ENCODE assay signal across 1 cellular context in the genomic region with DNA sequence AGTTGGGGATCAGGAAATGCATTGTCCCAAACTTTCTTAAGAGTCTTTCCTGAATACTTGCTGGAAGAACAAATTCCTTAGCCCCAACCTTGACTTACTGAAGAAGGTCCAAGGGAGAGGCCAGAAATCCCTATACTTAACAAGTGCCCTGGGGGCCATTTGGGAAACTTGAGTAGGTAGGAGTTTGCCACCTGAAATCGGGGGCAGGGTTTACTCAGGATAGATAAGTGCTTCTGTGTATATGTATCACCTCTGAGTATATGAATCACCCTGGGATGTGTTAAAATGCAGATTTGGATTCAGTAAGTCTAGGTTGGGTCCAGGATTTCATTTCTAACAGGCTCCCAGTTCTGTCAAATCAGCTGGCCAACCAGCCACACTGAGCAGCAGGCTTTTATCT.
TF ChIP-seq lines count a peak whose summit lies in the region.

No MANE protein-coding gene starts in this region.

TF ChIP-seq in GM23338, 12 proteins besides CTCF, POLR2A, EP300 and RAD21 (continued from another document):
- TF ChIP-seq, protein P1, sequence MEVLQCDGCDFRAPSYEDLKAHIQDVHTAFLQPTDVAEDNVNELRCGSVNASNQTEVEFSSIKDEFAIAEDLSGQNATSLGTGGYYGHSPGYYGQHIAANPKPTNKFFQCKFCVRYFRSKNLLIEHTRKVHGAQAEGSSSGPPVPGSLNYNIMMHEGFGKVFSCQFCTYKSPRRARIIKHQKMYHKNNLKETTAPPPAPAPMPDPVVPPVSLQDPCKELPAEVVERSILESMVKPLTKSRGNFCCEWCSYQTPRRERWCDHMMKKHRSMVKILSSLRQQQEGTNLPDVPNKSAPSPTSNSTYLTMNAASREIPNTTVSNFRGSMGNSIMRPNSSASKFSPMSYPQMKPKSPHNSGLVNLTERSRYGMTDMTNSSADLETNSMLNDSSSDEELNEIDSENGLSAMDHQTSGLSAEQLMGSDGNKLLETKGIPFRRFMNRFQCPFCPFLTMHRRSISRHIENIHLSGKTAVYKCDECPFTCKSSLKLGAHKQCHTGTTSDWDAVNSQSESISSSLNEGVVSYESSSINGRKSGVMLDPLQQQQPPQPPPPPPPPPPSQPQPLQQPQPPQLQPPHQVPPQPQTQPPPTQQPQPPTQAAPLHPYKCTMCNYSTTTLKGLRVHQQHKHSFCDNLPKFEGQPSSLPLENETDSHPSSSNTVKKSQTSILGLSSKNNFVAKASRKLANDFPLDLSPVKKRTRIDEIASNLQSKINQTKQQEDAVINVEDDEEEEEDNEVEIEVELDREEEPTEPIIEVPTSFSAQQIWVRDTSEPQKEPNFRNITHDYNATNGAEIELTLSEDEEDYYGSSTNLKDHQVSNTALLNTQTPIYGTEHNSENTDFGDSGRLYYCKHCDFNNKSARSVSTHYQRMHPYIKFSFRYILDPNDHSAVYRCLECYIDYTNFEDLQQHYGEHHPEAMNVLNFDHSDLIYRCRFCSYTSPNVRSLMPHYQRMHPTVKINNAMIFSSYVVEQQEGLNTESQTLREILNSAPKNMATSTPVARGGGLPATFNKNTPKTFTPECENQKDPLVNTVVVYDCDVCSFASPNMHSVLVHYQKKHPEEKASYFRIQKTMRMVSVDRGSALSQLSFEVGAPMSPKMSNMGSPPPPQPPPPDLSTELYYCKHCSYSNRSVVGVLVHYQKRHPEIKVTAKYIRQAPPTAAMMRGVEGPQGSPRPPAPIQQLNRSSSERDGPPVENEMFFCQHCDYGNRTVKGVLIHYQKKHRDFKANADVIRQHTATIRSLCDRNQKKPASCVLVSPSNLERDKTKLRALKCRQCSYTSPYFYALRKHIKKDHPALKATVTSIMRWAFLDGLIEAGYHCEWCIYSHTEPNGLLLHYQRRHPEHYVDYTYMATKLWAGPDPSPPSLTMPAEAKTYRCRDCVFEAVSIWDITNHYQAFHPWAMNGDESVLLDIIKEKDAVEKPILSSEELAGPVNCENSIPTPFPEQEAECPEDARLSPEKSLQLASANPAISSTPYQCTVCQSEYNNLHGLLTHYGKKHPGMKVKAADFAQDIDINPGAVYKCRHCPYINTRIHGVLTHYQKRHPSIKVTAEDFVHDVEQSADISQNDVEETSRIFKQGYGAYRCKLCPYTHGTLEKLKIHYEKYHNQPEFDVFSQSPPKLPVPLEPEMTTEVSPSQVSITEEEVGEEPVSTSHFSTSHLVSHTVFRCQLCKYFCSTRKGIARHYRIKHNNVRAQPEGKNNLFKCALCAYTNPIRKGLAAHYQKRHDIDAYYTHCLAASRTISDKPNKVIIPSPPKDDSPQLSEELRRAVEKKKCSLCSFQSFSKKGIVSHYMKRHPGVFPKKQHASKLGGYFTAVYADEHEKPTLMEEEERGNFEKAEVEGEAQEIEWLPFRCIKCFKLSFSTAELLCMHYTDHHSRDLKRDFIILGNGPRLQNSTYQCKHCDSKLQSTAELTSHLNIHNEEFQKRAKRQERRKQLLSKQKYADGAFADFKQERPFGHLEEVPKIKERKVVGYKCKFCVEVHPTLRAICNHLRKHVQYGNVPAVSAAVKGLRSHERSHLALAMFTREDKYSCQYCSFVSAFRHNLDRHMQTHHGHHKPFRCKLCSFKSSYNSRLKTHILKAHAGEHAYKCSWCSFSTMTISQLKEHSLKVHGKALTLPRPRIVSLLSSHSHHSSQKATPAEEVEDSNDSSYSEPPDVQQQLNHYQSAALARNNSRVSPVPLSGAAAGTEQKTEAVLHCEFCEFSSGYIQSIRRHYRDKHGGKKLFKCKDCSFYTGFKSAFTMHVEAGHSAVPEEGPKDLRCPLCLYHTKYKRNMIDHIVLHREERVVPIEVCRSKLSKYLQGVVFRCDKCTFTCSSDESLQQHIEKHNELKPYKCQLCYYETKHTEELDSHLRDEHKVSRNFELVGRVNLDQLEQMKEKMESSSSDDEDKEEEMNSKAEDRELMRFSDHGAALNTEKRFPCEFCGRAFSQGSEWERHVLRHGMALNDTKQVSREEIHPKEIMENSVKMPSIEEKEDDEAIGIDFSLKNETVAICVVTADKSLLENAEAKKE (CRISPR knock-in tag; IDR thresholded peaks at IDR 0.05) = no peak
- TF ChIP-seq STAT1 (IDR thresholded peaks at IDR 0.05; ENCODE audit: unreplicated experiment) = no peak
- TF ChIP-seq JUNB (IDR thresholded peaks at IDR 0.05; ENCODE audit: unreplicated experiment) = no peak
- no peak for TF ChIP-seq NANOG (IDR thresholded peaks at IDR 0.05; ENCODE audit: borderline replicate concordance)
- no peak for TF ChIP-seq EZH2phosphoT487 (IDR thresholded peaks at IDR 0.05; ENCODE audit: unreplicated experiment)
- TF ChIP-seq, protein P2, sequence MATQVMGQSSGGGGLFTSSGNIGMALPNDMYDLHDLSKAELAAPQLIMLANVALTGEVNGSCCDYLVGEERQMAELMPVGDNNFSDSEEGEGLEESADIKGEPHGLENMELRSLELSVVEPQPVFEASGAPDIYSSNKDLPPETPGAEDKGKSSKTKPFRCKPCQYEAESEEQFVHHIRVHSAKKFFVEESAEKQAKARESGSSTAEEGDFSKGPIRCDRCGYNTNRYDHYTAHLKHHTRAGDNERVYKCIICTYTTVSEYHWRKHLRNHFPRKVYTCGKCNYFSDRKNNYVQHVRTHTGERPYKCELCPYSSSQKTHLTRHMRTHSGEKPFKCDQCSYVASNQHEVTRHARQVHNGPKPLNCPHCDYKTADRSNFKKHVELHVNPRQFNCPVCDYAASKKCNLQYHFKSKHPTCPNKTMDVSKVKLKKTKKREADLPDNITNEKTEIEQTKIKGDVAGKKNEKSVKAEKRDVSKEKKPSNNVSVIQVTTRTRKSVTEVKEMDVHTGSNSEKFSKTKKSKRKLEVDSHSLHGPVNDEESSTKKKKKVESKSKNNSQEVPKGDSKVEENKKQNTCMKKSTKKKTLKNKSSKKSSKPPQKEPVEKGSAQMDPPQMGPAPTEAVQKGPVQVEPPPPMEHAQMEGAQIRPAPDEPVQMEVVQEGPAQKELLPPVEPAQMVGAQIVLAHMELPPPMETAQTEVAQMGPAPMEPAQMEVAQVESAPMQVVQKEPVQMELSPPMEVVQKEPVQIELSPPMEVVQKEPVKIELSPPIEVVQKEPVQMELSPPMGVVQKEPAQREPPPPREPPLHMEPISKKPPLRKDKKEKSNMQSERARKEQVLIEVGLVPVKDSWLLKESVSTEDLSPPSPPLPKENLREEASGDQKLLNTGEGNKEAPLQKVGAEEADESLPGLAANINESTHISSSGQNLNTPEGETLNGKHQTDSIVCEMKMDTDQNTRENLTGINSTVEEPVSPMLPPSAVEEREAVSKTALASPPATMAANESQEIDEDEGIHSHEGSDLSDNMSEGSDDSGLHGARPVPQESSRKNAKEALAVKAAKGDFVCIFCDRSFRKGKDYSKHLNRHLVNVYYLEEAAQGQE (IDR thresholded peaks at IDR 0.05; ENCODE audit: unreplicated experiment) = no peak
- no peak for TF ChIP-seq ZNF114 (CRISPR knock-in tag; IDR thresholded peaks at IDR 0.05)
- TF ChIP-seq POLR2AphosphoS5 (IDR thresholded peaks at IDR 0.05; ENCODE audit: low read depth) = no peak
